In the genomic region with DNA sequence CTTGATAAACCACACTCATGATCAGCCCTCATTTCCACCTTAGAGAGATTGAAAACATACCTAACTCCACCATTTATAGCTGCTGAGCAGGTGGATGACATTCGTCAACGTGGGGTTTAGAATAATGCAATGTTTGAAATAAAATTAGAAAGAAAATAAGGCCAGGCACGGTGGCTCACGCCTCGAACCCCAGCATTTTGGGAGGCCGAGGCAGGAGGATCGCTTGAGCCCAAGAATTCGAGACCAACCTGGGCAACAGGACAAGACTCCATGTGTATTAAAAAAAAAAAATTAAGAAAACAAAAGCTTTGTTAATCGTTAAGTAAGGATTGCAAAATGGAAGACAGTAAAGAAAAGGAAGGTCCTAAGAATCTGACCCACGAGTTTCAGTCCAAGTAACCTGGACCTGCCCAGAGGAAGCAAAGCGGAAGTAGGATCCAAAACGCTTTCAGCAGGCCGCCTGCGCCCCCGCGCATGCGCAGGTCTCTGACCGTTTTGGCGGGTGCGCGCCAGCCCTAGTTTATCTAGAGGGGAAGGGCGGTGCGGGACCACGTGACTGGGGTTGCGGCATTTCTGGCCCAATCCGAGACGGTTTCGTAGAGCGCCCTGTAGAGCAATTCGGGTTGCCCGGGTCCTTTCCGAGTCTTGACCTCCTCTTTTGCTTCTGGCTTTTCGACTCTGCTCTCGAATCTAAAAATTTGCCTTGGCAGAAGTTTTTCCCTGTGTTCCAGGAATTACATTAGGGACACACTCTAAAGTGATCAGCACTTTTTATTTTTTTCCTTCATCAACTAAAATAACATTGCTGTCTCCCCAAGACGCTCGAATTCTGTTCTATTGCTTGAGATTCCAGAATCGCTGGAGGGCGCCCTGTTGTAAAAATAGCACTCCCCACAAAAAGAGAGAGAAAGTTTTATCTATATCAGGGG, we compare ENCODE assay signal across 1 cellular context.
TF ChIP-seq lines count a peak whose summit lies in the region.

No MANE protein-coding gene starts in this region.

TF ChIP-seq in HepG2, 621 proteins besides CTCF, POLR2A, EP300 and RAD21 (continued from another document and continues in another):
- TF ChIP-seq, protein P1, sequence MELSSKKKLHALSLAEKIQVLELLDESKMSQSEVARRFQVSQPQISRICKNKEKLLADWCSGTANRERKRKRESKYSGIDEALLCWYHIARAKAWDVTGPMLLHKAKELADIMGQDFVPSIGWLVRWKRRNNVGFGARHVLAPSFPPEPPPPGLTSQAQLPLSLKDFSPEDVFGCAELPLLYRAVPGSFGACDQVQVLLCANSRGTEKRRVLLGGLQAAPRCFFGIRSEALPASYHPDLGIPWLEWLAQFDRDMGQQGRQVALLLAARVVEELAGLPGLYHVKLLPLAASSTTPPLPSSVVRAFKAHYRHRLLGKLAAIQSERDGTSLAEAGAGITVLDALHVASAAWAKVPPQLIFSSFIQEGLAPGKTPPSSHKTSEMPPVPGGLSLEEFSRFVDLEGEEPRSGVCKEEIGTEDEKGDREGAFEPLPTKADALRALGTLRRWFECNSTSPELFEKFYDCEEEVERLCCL (CRISPR knock-in tag; IDR thresholded peaks at IDR 0.05; ENCODE audit: borderline replicate concordance) = no peak
- no peak for TF ChIP-seq NPAS2 (CRISPR knock-in tag; IDR thresholded peaks at IDR 0.05; ENCODE audit: borderline replicate concordance)
- no peak for TF ChIP-seq ZNF549 (CRISPR knock-in tag; IDR thresholded peaks at IDR 0.05)
- TF ChIP-seq, protein P2, sequence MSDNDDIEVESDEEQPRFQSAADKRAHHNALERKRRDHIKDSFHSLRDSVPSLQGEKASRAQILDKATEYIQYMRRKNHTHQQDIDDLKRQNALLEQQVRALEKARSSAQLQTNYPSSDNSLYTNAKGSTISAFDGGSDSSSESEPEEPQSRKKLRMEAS (IDR thresholded peaks at IDR 0.05) = peak; percentile 76
- TF ChIP-seq, protein P3, sequence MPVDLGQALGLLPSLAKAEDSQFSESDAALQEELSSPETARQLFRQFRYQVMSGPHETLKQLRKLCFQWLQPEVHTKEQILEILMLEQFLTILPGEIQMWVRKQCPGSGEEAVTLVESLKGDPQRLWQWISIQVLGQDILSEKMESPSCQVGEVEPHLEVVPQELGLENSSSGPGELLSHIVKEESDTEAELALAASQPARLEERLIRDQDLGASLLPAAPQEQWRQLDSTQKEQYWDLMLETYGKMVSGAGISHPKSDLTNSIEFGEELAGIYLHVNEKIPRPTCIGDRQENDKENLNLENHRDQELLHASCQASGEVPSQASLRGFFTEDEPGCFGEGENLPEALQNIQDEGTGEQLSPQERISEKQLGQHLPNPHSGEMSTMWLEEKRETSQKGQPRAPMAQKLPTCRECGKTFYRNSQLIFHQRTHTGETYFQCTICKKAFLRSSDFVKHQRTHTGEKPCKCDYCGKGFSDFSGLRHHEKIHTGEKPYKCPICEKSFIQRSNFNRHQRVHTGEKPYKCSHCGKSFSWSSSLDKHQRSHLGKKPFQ (CRISPR knock-in tag; IDR thresholded peaks at IDR 0.05; ENCODE audit: insufficient replicate concordance) = no peak
- TF ChIP-seq ARNT (IDR thresholded peaks at IDR 0.05) = no peak
- TF ChIP-seq, protein P4, sequence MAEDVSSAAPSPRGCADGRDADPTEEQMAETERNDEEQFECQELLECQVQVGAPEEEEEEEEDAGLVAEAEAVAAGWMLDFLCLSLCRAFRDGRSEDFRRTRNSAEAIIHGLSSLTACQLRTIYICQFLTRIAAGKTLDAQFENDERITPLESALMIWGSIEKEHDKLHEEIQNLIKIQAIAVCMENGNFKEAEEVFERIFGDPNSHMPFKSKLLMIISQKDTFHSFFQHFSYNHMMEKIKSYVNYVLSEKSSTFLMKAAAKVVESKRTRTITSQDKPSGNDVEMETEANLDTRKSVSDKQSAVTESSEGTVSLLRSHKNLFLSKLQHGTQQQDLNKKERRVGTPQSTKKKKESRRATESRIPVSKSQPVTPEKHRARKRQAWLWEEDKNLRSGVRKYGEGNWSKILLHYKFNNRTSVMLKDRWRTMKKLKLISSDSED (CRISPR knock-in tag; IDR thresholded peaks at IDR 0.05) = no peak
- no peak for TF ChIP-seq PCBP1 (IDR thresholded peaks at IDR 0.05; ENCODE audit: borderline replicate concordance, low read depth, low read length)
- TF ChIP-seq ZNF747 (CRISPR knock-in tag; IDR thresholded peaks at IDR 0.05; ENCODE audit: borderline replicate concordance) = no peak
- TF ChIP-seq, protein P5, sequence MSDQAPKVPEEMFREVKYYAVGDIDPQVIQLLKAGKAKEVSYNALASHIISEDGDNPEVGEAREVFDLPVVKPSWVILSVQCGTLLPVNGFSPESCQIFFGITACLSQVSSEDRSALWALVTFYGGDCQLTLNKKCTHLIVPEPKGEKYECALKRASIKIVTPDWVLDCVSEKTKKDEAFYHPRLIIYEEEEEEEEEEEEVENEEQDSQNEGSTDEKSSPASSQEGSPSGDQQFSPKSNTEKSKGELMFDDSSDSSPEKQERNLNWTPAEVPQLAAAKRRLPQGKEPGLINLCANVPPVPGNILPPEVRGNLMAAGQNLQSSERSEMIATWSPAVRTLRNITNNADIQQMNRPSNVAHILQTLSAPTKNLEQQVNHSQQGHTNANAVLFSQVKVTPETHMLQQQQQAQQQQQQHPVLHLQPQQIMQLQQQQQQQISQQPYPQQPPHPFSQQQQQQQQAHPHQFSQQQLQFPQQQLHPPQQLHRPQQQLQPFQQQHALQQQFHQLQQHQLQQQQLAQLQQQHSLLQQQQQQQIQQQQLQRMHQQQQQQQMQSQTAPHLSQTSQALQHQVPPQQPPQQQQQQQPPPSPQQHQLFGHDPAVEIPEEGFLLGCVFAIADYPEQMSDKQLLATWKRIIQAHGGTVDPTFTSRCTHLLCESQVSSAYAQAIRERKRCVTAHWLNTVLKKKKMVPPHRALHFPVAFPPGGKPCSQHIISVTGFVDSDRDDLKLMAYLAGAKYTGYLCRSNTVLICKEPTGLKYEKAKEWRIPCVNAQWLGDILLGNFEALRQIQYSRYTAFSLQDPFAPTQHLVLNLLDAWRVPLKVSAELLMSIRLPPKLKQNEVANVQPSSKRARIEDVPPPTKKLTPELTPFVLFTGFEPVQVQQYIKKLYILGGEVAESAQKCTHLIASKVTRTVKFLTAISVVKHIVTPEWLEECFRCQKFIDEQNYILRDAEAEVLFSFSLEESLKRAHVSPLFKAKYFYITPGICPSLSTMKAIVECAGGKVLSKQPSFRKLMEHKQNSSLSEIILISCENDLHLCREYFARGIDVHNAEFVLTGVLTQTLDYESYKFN (CRISPR knock-in tag; conservative IDR thresholded peaks at IDR 0.05) = 0 out of 2 replicates have a peak, but pooled peaks have one; percentile 15
- TF ChIP-seq ZNF225 (CRISPR knock-in tag; IDR thresholded peaks at IDR 0.05) = no peak
- TF ChIP-seq CC2D1A (CRISPR knock-in tag; IDR thresholded peaks at IDR 0.05) = no peak
- no peak for TF ChIP-seq MED13 (CRISPR knock-in tag; IDR thresholded peaks at IDR 0.05)
- TF ChIP-seq NR2F1 (CRISPR knock-in tag; IDR thresholded peaks at IDR 0.05) = no peak
- TF ChIP-seq ARNTL (CRISPR knock-in tag; IDR thresholded peaks at IDR 0.05) = no peak
- TF ChIP-seq, protein P6, sequence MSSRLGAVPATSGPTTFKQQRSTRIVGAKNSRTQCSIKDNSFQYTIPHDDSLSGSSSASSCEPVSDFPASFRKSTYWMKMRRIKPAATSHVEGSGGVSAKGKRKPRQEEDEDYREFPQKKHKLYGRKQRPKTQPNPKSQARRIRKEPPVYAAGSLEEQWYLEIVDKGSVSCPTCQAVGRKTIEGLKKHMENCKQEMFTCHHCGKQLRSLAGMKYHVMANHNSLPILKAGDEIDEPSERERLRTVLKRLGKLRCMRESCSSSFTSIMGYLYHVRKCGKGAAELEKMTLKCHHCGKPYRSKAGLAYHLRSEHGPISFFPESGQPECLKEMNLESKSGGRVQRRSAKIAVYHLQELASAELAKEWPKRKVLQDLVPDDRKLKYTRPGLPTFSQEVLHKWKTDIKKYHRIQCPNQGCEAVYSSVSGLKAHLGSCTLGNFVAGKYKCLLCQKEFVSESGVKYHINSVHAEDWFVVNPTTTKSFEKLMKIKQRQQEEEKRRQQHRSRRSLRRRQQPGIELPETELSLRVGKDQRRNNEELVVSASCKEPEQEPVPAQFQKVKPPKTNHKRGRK (CRISPR knock-in tag; IDR thresholded peaks at IDR 0.05) = no peak
- TF ChIP-seq, protein P7, sequence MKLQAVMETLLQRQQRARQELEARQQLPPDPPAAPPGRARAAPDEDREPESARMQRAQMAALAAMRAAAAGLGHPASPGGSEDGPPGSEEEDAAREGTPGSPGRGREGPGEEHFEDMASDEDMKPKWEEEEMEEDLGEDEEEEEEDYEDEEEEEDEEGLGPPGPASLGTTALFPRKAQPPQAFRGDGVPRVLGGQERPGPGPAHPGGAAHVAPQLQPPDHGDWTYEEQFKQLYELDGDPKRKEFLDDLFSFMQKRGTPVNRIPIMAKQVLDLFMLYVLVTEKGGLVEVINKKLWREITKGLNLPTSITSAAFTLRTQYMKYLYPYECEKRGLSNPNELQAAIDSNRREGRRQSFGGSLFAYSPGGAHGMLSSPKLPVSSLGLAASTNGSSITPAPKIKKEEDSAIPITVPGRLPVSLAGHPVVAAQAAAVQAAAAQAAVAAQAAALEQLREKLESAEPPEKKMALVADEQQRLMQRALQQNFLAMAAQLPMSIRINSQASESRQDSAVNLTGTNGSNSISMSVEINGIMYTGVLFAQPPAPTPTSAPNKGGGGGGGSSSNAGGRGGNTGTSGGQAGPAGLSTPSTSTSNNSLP (IDR thresholded peaks at IDR 0.05; ENCODE audit: low read depth, low read length) = no peak
- TF ChIP-seq ZNF567 (CRISPR knock-in tag; IDR thresholded peaks at IDR 0.05; ENCODE audit: borderline replicate concordance) = no peak
- TF ChIP-seq, protein P8, sequence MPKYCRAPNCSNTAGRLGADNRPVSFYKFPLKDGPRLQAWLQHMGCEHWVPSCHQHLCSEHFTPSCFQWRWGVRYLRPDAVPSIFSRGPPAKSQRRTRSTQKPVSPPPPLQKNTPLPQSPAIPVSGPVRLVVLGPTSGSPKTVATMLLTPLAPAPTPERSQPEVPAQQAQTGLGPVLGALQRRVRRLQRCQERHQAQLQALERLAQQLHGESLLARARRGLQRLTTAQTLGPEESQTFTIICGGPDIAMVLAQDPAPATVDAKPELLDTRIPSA (CRISPR knock-in tag; IDR thresholded peaks at IDR 0.05; ENCODE audit: borderline replicate concordance) = no peak
- no peak for TF ChIP-seq REL (CRISPR knock-in tag; conservative IDR thresholded peaks at IDR 0.05)
- peak; percentile 66; the same call in 1 of the 2 replicates for TF ChIP-seq YEATS4 (CRISPR knock-in tag; IDR thresholded peaks at IDR 0.05; ENCODE audit: borderline replicate concordance)
- TF ChIP-seq ZNF776 (CRISPR knock-in tag; IDR thresholded peaks at IDR 0.05) = no peak
- TF ChIP-seq ZNF101 (CRISPR knock-in tag; IDR thresholded peaks at IDR 0.05; ENCODE audit: borderline replicate concordance, low read depth) = no peak
- TF ChIP-seq, protein P9, sequence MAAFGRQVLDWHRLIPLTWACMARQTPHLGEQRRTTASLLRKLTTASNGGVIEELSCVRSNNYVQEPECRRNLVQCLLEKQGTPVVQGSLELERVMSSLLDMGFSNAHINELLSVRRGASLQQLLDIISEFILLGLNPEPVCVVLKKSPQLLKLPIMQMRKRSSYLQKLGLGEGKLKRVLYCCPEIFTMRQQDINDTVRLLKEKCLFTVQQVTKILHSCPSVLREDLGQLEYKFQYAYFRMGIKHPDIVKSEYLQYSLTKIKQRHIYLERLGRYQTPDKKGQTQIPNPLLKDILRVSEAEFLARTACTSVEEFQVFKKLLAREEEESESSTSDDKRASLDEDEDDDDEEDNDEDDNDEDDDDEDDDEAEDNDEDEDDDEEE (CRISPR knock-in tag; IDR thresholded peaks at IDR 0.05) = no peak
- TF ChIP-seq, protein P10, sequence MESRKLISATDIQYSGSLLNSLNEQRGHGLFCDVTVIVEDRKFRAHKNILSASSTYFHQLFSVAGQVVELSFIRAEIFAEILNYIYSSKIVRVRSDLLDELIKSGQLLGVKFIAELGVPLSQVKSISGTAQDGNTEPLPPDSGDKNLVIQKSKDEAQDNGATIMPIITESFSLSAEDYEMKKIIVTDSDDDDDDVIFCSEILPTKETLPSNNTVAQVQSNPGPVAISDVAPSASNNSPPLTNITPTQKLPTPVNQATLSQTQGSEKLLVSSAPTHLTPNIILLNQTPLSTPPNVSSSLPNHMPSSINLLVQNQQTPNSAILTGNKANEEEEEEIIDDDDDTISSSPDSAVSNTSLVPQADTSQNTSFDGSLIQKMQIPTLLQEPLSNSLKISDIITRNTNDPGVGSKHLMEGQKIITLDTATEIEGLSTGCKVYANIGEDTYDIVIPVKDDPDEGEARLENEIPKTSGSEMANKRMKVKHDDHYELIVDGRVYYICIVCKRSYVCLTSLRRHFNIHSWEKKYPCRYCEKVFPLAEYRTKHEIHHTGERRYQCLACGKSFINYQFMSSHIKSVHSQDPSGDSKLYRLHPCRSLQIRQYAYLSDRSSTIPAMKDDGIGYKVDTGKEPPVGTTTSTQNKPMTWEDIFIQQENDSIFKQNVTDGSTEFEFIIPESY (CRISPR knock-in tag; IDR thresholded peaks at IDR 0.05) = no peak
- no peak for TF ChIP-seq ZFX (CRISPR knock-in tag; IDR thresholded peaks at IDR 0.05; ENCODE audit: low read depth)
- no peak for TF ChIP-seq GATAD1 (CRISPR knock-in tag; IDR thresholded peaks at IDR 0.05)
- TF ChIP-seq TRIM24 (CRISPR knock-in tag; IDR thresholded peaks at IDR 0.05) = no peak
- TF ChIP-seq ATM (IDR thresholded peaks at IDR 0.05; ENCODE audit: borderline replicate concordance) = no peak
- TF ChIP-seq, protein P11, sequence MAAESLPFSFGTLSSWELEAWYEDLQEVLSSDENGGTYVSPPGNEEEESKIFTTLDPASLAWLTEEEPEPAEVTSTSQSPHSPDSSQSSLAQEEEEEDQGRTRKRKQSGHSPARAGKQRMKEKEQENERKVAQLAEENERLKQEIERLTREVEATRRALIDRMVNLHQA (CRISPR knock-in tag; IDR thresholded peaks at IDR 0.05) = no peak
- no peak for TF ChIP-seq SMARCE1 (IDR thresholded peaks at IDR 0.05; ENCODE audit: borderline replicate concordance)
- TF ChIP-seq NFE2 (CRISPR knock-in tag; IDR thresholded peaks at IDR 0.05) = no peak
- TF ChIP-seq ZNF10 (CRISPR knock-in tag; IDR thresholded peaks at IDR 0.05; ENCODE audit: borderline replicate concordance, low read depth) = no peak
- no peak for TF ChIP-seq NCOA2 (CRISPR knock-in tag; IDR thresholded peaks at IDR 0.05)
- TF ChIP-seq, protein P12, sequence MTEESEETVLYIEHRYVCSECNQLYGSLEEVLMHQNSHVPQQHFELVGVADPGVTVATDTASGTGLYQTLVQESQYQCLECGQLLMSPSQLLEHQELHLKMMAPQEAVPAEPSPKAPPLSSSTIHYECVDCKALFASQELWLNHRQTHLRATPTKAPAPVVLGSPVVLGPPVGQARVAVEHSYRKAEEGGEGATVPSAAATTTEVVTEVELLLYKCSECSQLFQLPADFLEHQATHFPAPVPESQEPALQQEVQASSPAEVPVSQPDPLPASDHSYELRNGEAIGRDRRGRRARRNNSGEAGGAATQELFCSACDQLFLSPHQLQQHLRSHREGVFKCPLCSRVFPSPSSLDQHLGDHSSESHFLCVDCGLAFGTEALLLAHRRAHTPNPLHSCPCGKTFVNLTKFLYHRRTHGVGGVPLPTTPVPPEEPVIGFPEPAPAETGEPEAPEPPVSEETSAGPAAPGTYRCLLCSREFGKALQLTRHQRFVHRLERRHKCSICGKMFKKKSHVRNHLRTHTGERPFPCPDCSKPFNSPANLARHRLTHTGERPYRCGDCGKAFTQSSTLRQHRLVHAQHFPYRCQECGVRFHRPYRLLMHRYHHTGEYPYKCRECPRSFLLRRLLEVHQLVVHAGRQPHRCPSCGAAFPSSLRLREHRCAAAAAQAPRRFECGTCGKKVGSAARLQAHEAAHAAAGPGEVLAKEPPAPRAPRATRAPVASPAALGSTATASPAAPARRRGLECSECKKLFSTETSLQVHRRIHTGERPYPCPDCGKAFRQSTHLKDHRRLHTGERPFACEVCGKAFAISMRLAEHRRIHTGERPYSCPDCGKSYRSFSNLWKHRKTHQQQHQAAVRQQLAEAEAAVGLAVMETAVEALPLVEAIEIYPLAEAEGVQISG (CRISPR knock-in tag; IDR thresholded peaks at IDR 0.05) = peak; percentile 34; the same call in 1 of the 2 replicates
- no peak for TF ChIP-seq ZNF232 (CRISPR knock-in tag; IDR thresholded peaks at IDR 0.05; ENCODE audit: borderline replicate concordance)
- no peak for TF ChIP-seq ZNF317 (CRISPR knock-in tag; IDR thresholded peaks at IDR 0.05)
- no peak for TF ChIP-seq ZNF20 (CRISPR knock-in tag; IDR thresholded peaks at IDR 0.05)
- TF ChIP-seq JDP2 (CRISPR knock-in tag; IDR thresholded peaks at IDR 0.05; ENCODE audit: borderline replicate concordance) = no peak
